In the genomic region with DNA sequence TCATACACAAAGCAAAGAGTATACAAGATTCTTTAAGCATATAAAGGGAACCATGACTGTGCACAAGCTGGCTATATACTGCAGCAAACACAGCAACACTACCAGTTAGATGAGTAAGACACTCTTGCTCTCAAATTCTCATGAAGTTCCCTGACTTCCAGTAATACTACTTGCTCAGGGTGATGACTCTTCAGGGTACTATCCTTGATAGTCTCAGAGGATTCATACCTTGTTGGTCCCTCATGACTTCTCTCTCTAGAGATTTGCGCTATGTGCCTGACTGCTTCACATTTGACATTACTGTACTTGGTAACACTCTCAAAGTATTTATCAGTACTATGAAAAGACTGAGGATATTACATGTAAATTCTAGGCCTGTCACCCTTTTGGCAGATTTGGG, we compare ENCODE assay signal across 20 cellular contexts.
"Had no signal": no experiment of that assay in that cellular context is flagged by ENCODE, and none has a peak within 500 bp of the region (broad histone marks: within the 10 kb centered on the region; RNA-seq: fewer than 3 reads in every experiment).

No MANE protein-coding gene starts in this region.

- H3K27me3 ChIP-seq: body of pancreas, colonic mucosa, right atrium auricular region, spleen, tibial nerve had no signal

- DNase-seq: activated CD4-positive, alpha-beta T cell treated with anti-CD3 and anti-CD28 coated beads for 1 hour; activated CD4-positive, alpha-beta T cell treated with anti-CD3 and anti-CD28 coated beads, Interleukin-2, amount 50 U/mL, for 1 hour; activated CD8-positive, alpha-beta T cell treated with anti-CD3 and anti-CD28 coated beads for 36 hours; activated T-cell treated with anti-CD3 and anti-CD28 coated beads, Interleukin-2, amount 50 U/mL, for 4 hours; aorta; body of pancreas; cerebellar nuclear complex; colonic mucosa; effector CD8-positive, alpha-beta T cell; glutamatergic neuron; islet precursor cell; left ventricle myocardium superior; mucosa of descending colon; spleen; stimulated activated naive CD4-positive, alpha-beta T cell treated with Interleukin-2 at 50 U/mL for 16 hours; SW 1271; T-helper 9 cell had no signal

- H3K4me3 ChIP-seq: body of pancreas, cardiac muscle cell, colonic mucosa, mucosa of descending colon, right atrium auricular region, spleen, tibial nerve had no signal

- H3K36me3 ChIP-seq: cardiac muscle cell, colonic mucosa, right atrium auricular region, spleen, tibial nerve had no signal

- H3K27ac ChIP-seq: body of pancreas, cardiac muscle cell, colonic mucosa, right atrium auricular region, spleen, tibial nerve had no signal

- H3K4me1 ChIP-seq: body of pancreas, colonic mucosa, right atrium auricular region, spleen, tibial nerve had no signal
